In the genomic region with DNA sequence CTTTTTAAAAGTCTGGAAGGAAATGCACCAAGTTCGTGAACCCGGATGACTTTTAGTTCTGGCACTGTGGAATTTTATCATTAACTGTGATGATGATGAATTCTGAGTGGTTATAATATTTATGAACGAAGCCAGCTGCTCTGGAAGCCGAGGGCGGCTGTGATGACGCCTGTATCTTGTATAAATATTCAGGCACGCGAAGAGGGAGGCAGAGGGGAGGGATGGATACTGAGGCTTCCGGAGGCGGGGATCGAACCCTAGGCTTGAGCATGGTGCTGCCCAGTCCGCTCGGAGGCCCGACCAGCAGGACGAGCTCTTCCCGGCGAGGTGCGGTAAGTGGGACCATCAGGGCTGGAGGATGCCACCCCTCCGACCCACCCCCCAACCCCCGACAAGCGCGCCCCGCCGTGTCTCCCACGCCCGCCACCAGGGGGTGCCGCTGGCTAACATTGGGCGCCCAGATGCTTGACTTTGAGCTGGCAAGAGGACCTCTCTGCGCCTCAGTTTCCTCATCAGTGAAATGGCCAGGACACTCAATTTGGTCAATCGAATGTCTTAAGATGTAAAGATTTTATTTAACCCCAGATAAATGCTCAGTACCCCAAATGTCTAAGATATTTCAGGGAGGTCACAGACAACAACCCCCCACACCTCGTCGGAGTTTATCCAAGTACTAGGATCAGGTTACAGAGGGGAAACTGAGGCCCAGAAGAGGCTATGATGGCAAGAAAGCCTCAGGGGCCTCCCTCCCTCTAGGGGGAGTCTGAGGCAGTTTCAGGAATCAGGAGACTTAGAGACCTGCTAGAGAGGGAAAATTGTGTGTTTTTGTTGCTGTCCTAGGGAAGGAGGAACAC, we compare ENCODE assay signal across 8 cellular contexts. TPM values are rescaled to one million over a fixed set of nuclear protein-coding genes. Genes with fewer than 3 reads are reported as not detected.
DNase-seq lines count a peak whose midpoint lies in the region; ATAC-seq, FAIRE-seq and TF ChIP-seq lines count a peak whose summit lies in the region.

No MANE protein-coding gene starts in this region.

- H3K4me1 Mint-ChIP-seq in WTC11: peaks cover 12% of the 10 kb centered on the region

- no peaks in the 10 kb centered on the region for H3K9me1 ChIP-seq in endothelial cell of umbilical vein (replicated peaks; ENCODE audit: control insufficient read depth, extremely low read depth, insufficient read depth, low read length)

- WGBS in pancreas, 2 donors: 14 to 15% methylated on average over 32 of the region's 32 CpGs

- POLR2A ChIA-PET in WTC11 (lab: Charles Lee) (interaction anchor here (1.3 to 1.5 kb wide), 3 partner anchors 24 to 73 kb away, joined by 4 to 7 read pairs (median 6); partner anchors contain the start of gene JUND), endothelial cell of umbilical vein (lab: Charles Lee) (interaction anchor here (1.3 kb wide), 1 partner anchor 73 kb away, joined by 3 read pairs; the partner anchor contains the start of gene JUND)

- H3K79me2 ChIP-seq in endothelial cell of umbilical vein (ENCODE audit: control insufficient read depth, insufficient read depth, low read length): no peaks in the 10 kb centered on the region

- H4K20me1 ChIP-seq in endothelial cell of umbilical vein (replicated peaks; ENCODE audit: control insufficient read depth, extremely low read depth, insufficient read depth, low read length): no peaks in the 10 kb centered on the region

- intact Hi-C loops in endothelial cell of umbilical vein (cut with micrococcal nuclease) (loop anchor here (1.0 kb wide), 2 partner anchors 43 to 120 kb away; no protein-coding TSS in a partner anchor), pancreas (cut with DNase I) (no loop called here)

- TF ChIP-seq POLR2A in endothelial cell of umbilical vein (IDR thresholded peaks at IDR 0.05; ENCODE audit: low read depth, low read length): no peak

- H3K27ac Mint-ChIP-seq in WTC11: no peak overlapping the region; the same call in 1 of the 2 replicates

- no peak overlapping the region for H3K9ac ChIP-seq in endothelial cell of umbilical vein (replicated peaks; ENCODE audit: extremely low read depth, insufficient read depth, low read length)

- no peak for FAIRE-seq in endothelial cell of umbilical vein (lab: Jason Lieb, UNC)
- FAIRE-seq in pancreas (lab: Jason Lieb, UNC): no peak

- no TSS peak for BruUV-seq in endothelial cell of umbilical vein (replicated peaks; lab: Mats Ljungman, UMichigan)

- CTCF ChIA-PET in WTC11 (lab: Charles Lee) (interaction anchor here (0.5 to 9.7 kb wide), 46 partner anchors 9 to 547 kb away, joined by 3 to 369 read pairs (median 4); partner anchors contain the start of genes ARRDC2, GDF15, IQCN and JUND), endothelial cell of umbilical vein (lab: Charles Lee) (interaction anchor here (0.5 to 3.8 kb wide), 42 partner anchors 8 to 206 kb away, joined by 3 to 296 read pairs (median 5); partner anchors contain the start of genes GDF15, IQCN, JUND and LSM4)

- dilution Hi-C loops in endothelial cell of umbilical vein (cut with MboI; ENCODE audit: extremely low pct_ligation_motif_present, low sequenced_read_pairs): no loop called here

- peaks cover 7% of the 10 kb centered on the region for H3K4me1 ChIP-seq in endothelial cell of umbilical vein (ENCODE audit: control insufficient read depth, extremely low read depth, insufficient read depth, low read length)
- H3K4me1 ChIP-seq in pancreas: no peaks in the 10 kb centered on the region

- no peak overlapping the region for H3K4me2 ChIP-seq in endothelial cell of umbilical vein (ENCODE audit: insufficient read depth, low read length)

- H3K27me3 ChIP-seq in H7 (ENCODE audit: control insufficient read depth, insufficient read depth, low read length): peaks cover 2% of the 10 kb centered on the region; the same call in 1 of the 2 replicates
- no peaks in the 10 kb centered on the region for H3K27me3 ChIP-seq in endothelial cell of umbilical vein (ENCODE audit: control insufficient read depth in 2 of 2, insufficient read depth in 2 of 2, low read length in 2 of 2)
- H3K27me3 ChIP-seq in pancreas: no peaks in the 10 kb centered on the region

- H3K4me3 ChIP-seq in AG10803 (ENCODE audit: low read length): peak overlapping the region; percentile 20; the same call in 1 of the 2 replicates
- no peak overlapping the region for H3K4me3 ChIP-seq in H7 (ENCODE audit: insufficient read depth, low read depth, low read length)
- H3K4me3 ChIP-seq in endothelial cell of umbilical vein (replicated peaks in 1 of 3; ENCODE audit: insufficient read depth in 1 of 3, low read depth in 1 of 3, low read length in 3 of 3): no peak overlapping the region
- H3K4me3 ChIP-seq in pancreas: no peak overlapping the region

- no peaks in the 10 kb centered on the region for H3K36me3 Mint-ChIP-seq in WTC11

- no peaks in the 10 kb centered on the region for H3K27me3 Mint-ChIP-seq in WTC11 (ENCODE audit: low read depth)

- H3K4me3 Mint-ChIP-seq in WTC11: no peak overlapping the region

- DNase-seq in AG10803 (ENCODE audit: low read depth) (peak; percentile 68), H7 (peak; percentile 91), WTC11 (ENCODE audit: low spot score) (peak; percentile 74), endothelial cell of umbilical vein (ENCODE audit: low read depth, low spot score) (peak; percentile 29), pancreas (peak in 1 of 6 donors; percentile 48), A172 (ENCODE audit: low spot score) (no peak), Ammon's horn (ENCODE audit: low spot score) (no peak)

- ATAC-seq in WTC11 (no peak), pancreas (no peak), GM18502 (IDR thresholded peaks at IDR 0.05; ENCODE audit: poor library complexity, unreplicated experiment) (no peak)

- H3K27ac ChIP-seq in endothelial cell of umbilical vein (ENCODE audit: insufficient read depth, low read depth, low read length): no peak overlapping the region
- no peak overlapping the region for H3K27ac ChIP-seq in pancreas

- peak; percentile 46 for TF ChIP-seq CTCF in AG10803 (conservative IDR thresholded peaks at IDR 0.05; ENCODE audit: low read length)
- peak; percentile 66 for TF ChIP-seq CTCF in WTC11 (IDR thresholded peaks at IDR 0.05)
- TF ChIP-seq CTCF in endothelial cell of umbilical vein (IDR thresholded peaks at IDR 0.05; ENCODE audit: extremely low read depth in 1 of 2, insufficient read depth in 1 of 2, low read depth in 1 of 2, low read length in 2 of 2): peak; percentile 28 to 74
- peak in 3 of 4 donors; percentile 26 to 47 (median 35) for TF ChIP-seq CTCF in pancreas (IDR thresholded peaks at IDR 0.05)

- no peak overlapping the region for H2AFZ ChIP-seq in endothelial cell of umbilical vein (ENCODE audit: low read depth, low read length)

- H3K36me3 ChIP-seq in H7 (replicated peaks; ENCODE audit: control insufficient read depth, insufficient read depth, low read length) (no peaks in the 10 kb centered on the region), endothelial cell of umbilical vein (ENCODE audit: control insufficient read depth in 2 of 2, extremely low read depth in 1 of 2, insufficient read depth in 2 of 2, low read length in 2 of 2) (no peaks in the 10 kb centered on the region), pancreas (no peaks in the 10 kb centered on the region)

- H3K9me3 ChIP-seq in endothelial cell of umbilical vein (replicated peaks; ENCODE audit: control insufficient read depth, insufficient read depth, low read length): no peaks in the 10 kb centered on the region
- no peaks in the 10 kb centered on the region for H3K9me3 ChIP-seq in pancreas

- H3K9me3 Mint-ChIP-seq in WTC11: no peaks in the 10 kb centered on the region

RNA-seq across cellular contexts. Expression of gene RAB3A, which starts 4.5 kb away (rescaled TPM):
- total RNA-seq in H7 (2014; rRNA removed; shearing (Covaris generic)): 6.1 and 8.6 TPM in 2 replicates
- 12.2 to 14.7 TPM (median 14.6 TPM) in 3 replicates for total RNA-seq in WTC11 (2021)
- total RNA-seq in endothelial cell of umbilical vein: 0.88 and 1.9 TPM in 2 replicates
- 0.86 and 0.90 TPM in 2 replicates for polyA plus RNA-seq in endothelial cell of umbilical vein
- 0.74 and 1.0 TPM in 2 replicates for polyA plus RNA-seq in endothelial cell of umbilical vein (2011; cell fraction: cytosol; rRNA removed)
- 0.50 and 0.71 TPM in 2 replicates for polyA plus RNA-seq in endothelial cell of umbilical vein (2011; cell fraction: nucleus; rRNA removed)
- 1.1 and 2.1 TPM in 2 replicates for polyA plus RNA-seq in endothelial cell of umbilical vein (2012)
- polyA minus RNA-seq in endothelial cell of umbilical vein: 0.34 and 6.7 TPM in 2 replicates
- polyA minus RNA-seq in endothelial cell of umbilical vein (2011; cell fraction: cytosol; rRNA and poly(A)+ RNA removed): 1.9 TPM
- 0.63 TPM in 2 replicates for polyA minus RNA-seq in endothelial cell of umbilical vein (2011; cell fraction: nucleus; rRNA and poly(A)+ RNA removed)
- 1 to 10 TPM in 5 of 6 donors, under 1 TPM in 1; 0.79 to 2.6 (median 1.6) TPM for total RNA-seq in pancreas
- 1 to 10 TPM; 2.3 to 4.4 TPM for polyA plus RNA-seq in pancreas
- 0.26 and 2.6 TPM in 2 replicates for total RNA-seq in A172 (2014; rRNA removed; shearing (Covaris generic))

RNA-seq across cellular contexts. Expression of gene MPV17L2, which starts 15.3 kb away (rescaled TPM):
- 29.2 and 45.0 TPM in 2 replicates for total RNA-seq in H7 (2014; rRNA removed; shearing (Covaris generic))
- 26.3 to 29.8 TPM (median 28.0 TPM) in 3 replicates for total RNA-seq in WTC11 (2021)
- total RNA-seq in endothelial cell of umbilical vein: 13.8 and 16.1 TPM in 2 replicates
- polyA plus RNA-seq in endothelial cell of umbilical vein: 27.6 and 38.4 TPM in 2 replicates
- polyA plus RNA-seq in endothelial cell of umbilical vein (2011; cell fraction: cytosol; rRNA removed): 20.1 and 23.8 TPM in 2 replicates
- 5.5 and 6.3 TPM in 2 replicates for polyA plus RNA-seq in endothelial cell of umbilical vein (2011; cell fraction: nucleus; rRNA removed)
- 17.1 and 19.8 TPM in 2 replicates for polyA plus RNA-seq in endothelial cell of umbilical vein (2012)
- polyA minus RNA-seq in endothelial cell of umbilical vein: 19.3 and 22.4 TPM in 2 replicates
- polyA minus RNA-seq in endothelial cell of umbilical vein (2011; cell fraction: cytosol; rRNA and poly(A)+ RNA removed): 16.1 TPM
- polyA minus RNA-seq in endothelial cell of umbilical vein (2011; cell fraction: nucleus; rRNA and poly(A)+ RNA removed): 3.3 and 3.4 TPM in 2 replicates
- total RNA-seq in pancreas: 1 to 10 TPM; 2.8 to 6.2 (median 4.0) TPM
- 10 to 100 TPM in 1 of 2 donors, 1 to 10 TPM in 1; 9.9 to 10.4 TPM for polyA plus RNA-seq in pancreas
- 17.1 and 40.0 TPM in 2 replicates for total RNA-seq in A172 (2014; rRNA removed; shearing (Covaris generic))

RNA-seq across cellular contexts. Expression of gene PDE4C, which starts 17.9 kb away (rescaled TPM):
- 0.52 and 1.4 TPM in 2 replicates for total RNA-seq in H7 (2014; rRNA removed; shearing (Covaris generic))
- total RNA-seq in WTC11 (2021) (3.0 to 5.7 TPM (median 3.8 TPM) in 3 replicates), endothelial cell of umbilical vein (0.76 and 0.97 TPM in 2 replicates), pancreas (under 1 TPM in 5 of 6 donors, not detected in 1; 0.12 to 0.59 (median 0.37) TPM)
- polyA plus RNA-seq in endothelial cell of umbilical vein (0.13 and 0.29 TPM in 2 replicates), pancreas (1 to 10 TPM in 1 of 2 donors, under 1 TPM in 1; 0.16 to 1.3 TPM)
- 0.06 and 0.07 TPM in 2 replicates for polyA plus RNA-seq in endothelial cell of umbilical vein (2011; cell fraction: cytosol; rRNA removed)
- polyA plus RNA-seq in endothelial cell of umbilical vein (2011; cell fraction: nucleus; rRNA removed): 2.3 and 3.8 TPM in 2 replicates
- polyA plus RNA-seq in endothelial cell of umbilical vein (2012): 0.30 TPM in 1 of 2 replicates, not detected in the other
- polyA minus RNA-seq in endothelial cell of umbilical vein: 0.06 and 0.19 TPM in 2 replicates
- not detected for polyA minus RNA-seq in endothelial cell of umbilical vein (2011; cell fraction: cytosol; rRNA and poly(A)+ RNA removed)
- polyA minus RNA-seq in endothelial cell of umbilical vein (2011; cell fraction: nucleus; rRNA and poly(A)+ RNA removed): 0.77 and 1.8 TPM in 2 replicates
- total RNA-seq in A172 (2014; rRNA removed; shearing (Covaris generic)): 0.02 TPM in 1 of 2 replicates, not detected in the other

RNA-seq across cellular contexts. Expression of gene IFI30, which starts 34.7 kb away (rescaled TPM):
- total RNA-seq in H7 (2014; rRNA removed; shearing (Covaris generic)): 47.3 and 53.4 TPM in 2 replicates
- total RNA-seq in WTC11 (2021) (20.2 to 30.3 TPM (median 26.2 TPM) in 3 replicates), endothelial cell of umbilical vein (0.74 and 1.1 TPM in 2 replicates), pancreas (100 to 1,000 TPM in 1 of 6 donors, 10 to 100 TPM in 5; 12.2 to 108 (median 23.2) TPM)
- polyA plus RNA-seq in endothelial cell of umbilical vein (1.6 and 2.1 TPM in 2 replicates), pancreas (10 to 100 TPM; 21.4 to 22.2 TPM)
- polyA plus RNA-seq in endothelial cell of umbilical vein (2011; cell fraction: cytosol; rRNA removed): 1.1 and 1.6 TPM in 2 replicates
- polyA plus RNA-seq in endothelial cell of umbilical vein (2011; cell fraction: nucleus; rRNA removed): 1.2 TPM in 1 of 2 replicates, not detected in the other
- 0.38 and 0.96 TPM in 2 replicates for polyA plus RNA-seq in endothelial cell of umbilical vein (2012)
- polyA minus RNA-seq in endothelial cell of umbilical vein: 0.45 TPM in 1 of 2 replicates, not detected in the other
- polyA minus RNA-seq in endothelial cell of umbilical vein (2011; cell fraction: cytosol; rRNA and poly(A)+ RNA removed): 135 TPM
- polyA minus RNA-seq in endothelial cell of umbilical vein (2011; cell fraction: nucleus; rRNA and poly(A)+ RNA removed): not detected in 2 replicates
- total RNA-seq in A172 (2014; rRNA removed; shearing (Covaris generic)): 28.2 and 40.5 TPM in 2 replicates

RNA-seq across cellular contexts. Expression of gene PIK3R2, which starts 55.4 kb away (rescaled TPM):
- total RNA-seq in H7 (2014; rRNA removed; shearing (Covaris generic)): 26.7 and 29.0 TPM in 2 replicates
- total RNA-seq in WTC11 (2021): 51.9 to 56.9 TPM (median 53.8 TPM) in 3 replicates
- total RNA-seq in endothelial cell of umbilical vein: 14.4 and 15.2 TPM in 2 replicates
- polyA plus RNA-seq in endothelial cell of umbilical vein: 7.5 and 8.1 TPM in 2 replicates
- polyA plus RNA-seq in endothelial cell of umbilical vein (2011; cell fraction: cytosol; rRNA removed): 4.4 and 5.8 TPM in 2 replicates
- polyA plus RNA-seq in endothelial cell of umbilical vein (2011; cell fraction: nucleus; rRNA removed): 13.3 and 13.5 TPM in 2 replicates
- polyA plus RNA-seq in endothelial cell of umbilical vein (2012): 7.9 and 10.4 TPM in 2 replicates
- polyA minus RNA-seq in endothelial cell of umbilical vein: 3.2 TPM in 1 of 2 replicates, not detected in the other
- 17.9 TPM for polyA minus RNA-seq in endothelial cell of umbilical vein (2011; cell fraction: cytosol; rRNA and poly(A)+ RNA removed)
- polyA minus RNA-seq in endothelial cell of umbilical vein (2011; cell fraction: nucleus; rRNA and poly(A)+ RNA removed): 5.6 and 6.2 TPM in 2 replicates
- total RNA-seq in pancreas: 10 to 100 TPM; 11.6 to 21.2 (median 12.2) TPM
- polyA plus RNA-seq in pancreas: 1 to 10 TPM; 4.3 to 6.5 TPM
- 32.3 and 43.2 TPM in 2 replicates for total RNA-seq in A172 (2014; rRNA removed; shearing (Covaris generic))

Comparison
In these comparisons a context has a peak if more than half of its experiments do, and no peak if none do; other contexts are left out.
1. DNase-seq: peak in AG10803 (single experiment), H7 (single experiment), WTC11 (single experiment) and endothelial cell of umbilical vein (single experiment); none in A172 (single experiment) and Ammon's horn (single experiment).
2. Peak in every context shown above with its lines, with median percentiles within 50 percentile points of each other: CTCF ChIP-seq.